Comparison of ENCODE assay signal across 14 cellular contexts in genomic region chr16:23324727-23325126, GRCh38. TPM values are rescaled to one million over a fixed set of nuclear protein-coding genes. Genes with fewer than 3 reads are reported as not detected.
DNase-seq lines count a peak whose midpoint lies in the region; ATAC-seq, FAIRE-seq and TF ChIP-seq lines count a peak whose summit lies in the region.
"Had no signal": no experiment of that assay in that cellular context is flagged by ENCODE, and none has a peak within 500 bp of the region (broad histone marks: within the 10 kb centered on the region; RNA-seq: fewer than 3 reads in every experiment).

No MANE protein-coding gene starts in this region.

- H3K27me3 ChIP-seq in colonic mucosa (no peaks in the 10 kb centered on the region), small intestine (ENCODE audit: control insufficient read depth in 2 of 2, insufficient read depth in 2 of 2, low read length in 2 of 2) (no peaks in the 10 kb centered on the region)

- H3K27ac ChIP-seq in colonic mucosa (peak overlapping the region; percentile 69), small intestine (ENCODE audit: low read depth in 1 of 2, low read length in 1 of 2) (no peak overlapping the region)

- TF ChIP-seq CTCF in LNCaP clone FGC (IDR thresholded peaks at IDR 0.05; ENCODE audit: control insufficient read depth, extremely low read depth, insufficient read depth), result no peak
- no peak for TF ChIP-seq CTCF in colonic mucosa (IDR thresholded peaks at IDR 0.05)

- H3K4me3 ChIP-seq in LNCaP clone FGC (ENCODE audit: low read depth, low read length) (no peak overlapping the region), colonic mucosa (no peak overlapping the region), small intestine (ENCODE audit: low read depth in 1 of 2, low read length in 2 of 2) (no peak overlapping the region)

- H3K36me3 ChIP-seq in colonic mucosa (no peaks in the 10 kb centered on the region), small intestine (ENCODE audit: control insufficient read depth in 2 of 2, insufficient read depth in 2 of 2, low read length in 2 of 2) (no peaks in the 10 kb centered on the region)

- no peaks in the 10 kb centered on the region for H3K4me1 ChIP-seq in colonic mucosa
- no peaks in the 10 kb centered on the region for H3K4me1 ChIP-seq in small intestine (ENCODE audit: control insufficient read depth in 2 of 2, insufficient read depth in 1 of 2, low read depth in 1 of 2, low read length in 1 of 2)

- H3K9ac ChIP-seq in colonic mucosa (ENCODE audit: low read depth in 2 of 2, low read length in 2 of 2), result no peak overlapping the region

- intact Hi-C loops in colonic mucosa (cut with DNase I), result no loop called here

- 0 to 15% (median 14%) methylated on average over 1 of the region's 1 CpG for WGBS in small intestine, 3 donors

- DNase-seq in LNCaP clone FGC (ENCODE audit: low read depth), result peak; percentile 96
- DNase-seq in NCI-H345 (lab: John Stamatoyannopoulos, UW), result peak; percentile 88
- DNase-seq in colonic mucosa, result peak; percentile 96
- peak; percentile 32 for DNase-seq in small intestine
- no peak for DNase-seq in RKO (ENCODE audit: low spot score)
- DNase-seq in activated gamma-delta T cell (lab: John Stamatoyannopoulos, UW), result no peak
- DNase-seq: CD8-positive, alpha-beta memory T cell; IMR-90; NCI-H524; stimulated activated CD4-positive, alpha-beta T cell treated with anti-CD3 and anti-CD28 coated beads, Interleukin-4, amount 100 ng/mL, for 4 hours had no signal

- no peaks in the 10 kb centered on the region for H3K9me3 ChIP-seq in colonic mucosa
- H3K9me3 ChIP-seq in small intestine (ENCODE audit: control insufficient read depth, low read depth), result no peaks in the 10 kb centered on the region

- no peak for ATAC-seq in GM18909 (IDR thresholded peaks at IDR 0.05; ENCODE audit: poor library complexity, unreplicated experiment)
- ATAC-seq in GM21360 (IDR thresholded peaks at IDR 0.05; ENCODE audit: unreplicated experiment), result no peak

- no peak for FAIRE-seq in small intestine (lab: Jason Lieb, UNC)
- FAIRE-seq: astrocyte had no signal

RNA-seq across cellular contexts. Expression of gene SCNN1B, which starts 22.6 kb away (rescaled TPM):
- total RNA-seq in colonic mucosa, result 10 to 100 TPM; 27.7 to 94.7 TPM
- 1 to 10 TPM in 2 of 3 donors, not detected in 1; 2.2 to 5.1 TPM for polyA plus RNA-seq in small intestine
- total RNA-seq: astrocyte; CD8-positive, alpha-beta memory T cell; IMR-90; progenitor cell of endocrine pancreas had no signal
- polyA plus RNA-seq: CD8-positive, alpha-beta memory T cell; IMR-90 had no signal

Comparison
In these comparisons a context has a peak if more than half of its experiments do, and no peak if none do; other contexts are left out.
1. DNase-seq: peak in LNCaP clone FGC (single experiment), NCI-H345 (single experiment), colonic mucosa (single experiment) and small intestine (single experiment); none in RKO (single experiment) and activated gamma-delta T cell (single experiment).